ENCODE assay signal across 19 cellular contexts in the genomic region with DNA sequence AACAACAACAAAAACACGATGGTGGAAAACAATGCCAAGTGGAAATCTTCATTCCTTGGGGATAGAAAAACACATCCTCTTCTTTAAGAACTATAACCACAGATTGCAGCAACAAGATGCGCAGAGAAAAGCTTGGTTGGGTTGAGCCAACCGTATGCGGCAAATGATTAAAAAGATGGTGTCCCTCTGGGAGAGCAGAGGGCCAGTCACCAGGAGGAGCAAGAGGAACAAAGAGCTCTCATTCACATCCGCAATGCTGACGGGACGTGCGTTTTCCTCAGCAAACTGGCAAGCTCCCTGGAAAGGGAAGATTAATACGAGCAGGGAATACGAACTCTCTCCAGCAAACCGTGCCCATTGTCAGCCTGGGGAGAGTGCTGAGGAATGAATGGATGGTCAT.
DNase-seq lines count a peak whose midpoint lies in the region; ATAC-seq and TF ChIP-seq lines count a peak whose summit lies in the region.
"Had no signal": no experiment of that assay in that cellular context is flagged by ENCODE, and none has a peak within 500 bp of the region (broad histone marks: within the 10 kb centered on the region; RNA-seq: fewer than 3 reads in every experiment).

No MANE protein-coding gene starts in this region.

- no peak overlapping the region for H3K4me3 ChIP-seq in astrocyte of the cerebellum (ENCODE audit: low read depth, low read length)
- H3K4me3 ChIP-seq in fibroblast of the aortic adventitia (ENCODE audit: low read depth, low read length) = no peak overlapping the region
- H3K4me3 ChIP-seq: BLaER1 treated with 17β-estradiol and CSF1 and Interleukin-3, amounts not matched to agents 10 nM and 100 nM; HAP-1; SJSA1; uterus had no signal

- TF ChIP-seq CTCF in astrocyte of the cerebellum (IDR thresholded peaks at IDR 0.05; ENCODE audit: low read depth, low read length, missing control alignments) = peak; percentile 51
- TF ChIP-seq CTCF in fibroblast of the aortic adventitia (IDR thresholded peaks at IDR 0.05; ENCODE audit: insufficient read depth, low read length) = peak; percentile 17

- in situ Hi-C loops in astrocyte of the cerebellum (cut with HindIII; ENCODE audit: low sequenced_read_pairs) = no loop called here

- DNase-seq in Ammon's horn (ENCODE audit: low spot score) (peak; percentile 68), astrocyte of the cerebellum (ENCODE audit: low read depth) (no peak), fibroblast of the aortic adventitia (ENCODE audit: low read depth) (peak; percentile 43), pons (ENCODE audit: low spot score) (peak; percentile 86), NCI-H187 treated with DMSO at 0.1 percent for 48 hours (lab: John Stamatoyannopoulos, UW) (no peak)
- DNase-seq in stimulated activated naive CD4-positive, alpha-beta T cell (lab: John Stamatoyannopoulos, UW) = no peak
- DNase-seq: activated CD4-positive, alpha-beta T cell treated with anti-CD3 and anti-CD28 coated beads for 48 hours; activated T-cell treated with anti-CD3 and anti-CD28 coated beads for 4 hours; DMS79 treated with DMSO at 0.1 percent for 48 hours; natural killer cell; stimulated activated naive CD4-positive, alpha-beta T cell treated with Interleukin-2 at 50 U/mL for 16 hours; T-helper 9 cell; uterus had no signal

- ATAC-seq in GM21367 (IDR thresholded peaks at IDR 0.05; ENCODE audit: unreplicated experiment) = no peak
- ATAC-seq in HG03439 (IDR thresholded peaks at IDR 0.05; ENCODE audit: unreplicated experiment) = no peak
- ATAC-seq: esophagus mucosa, natural killer cell had no signal

Comparison
In these comparisons a context has a peak if more than half of its experiments do, and no peak if none do; other contexts are left out.
1. DNase-seq: peak in Ammon's horn (single experiment), fibroblast of the aortic adventitia (single experiment) and pons (single experiment); none in astrocyte of the cerebellum (single experiment), NCI-H187 treated with DMSO at 0.1 percent for 48 hours (single experiment) and stimulated activated naive CD4-positive, alpha-beta T cell (0 of 6).